ENCODE assay signal across 1 cellular context in the genomic region with DNA sequence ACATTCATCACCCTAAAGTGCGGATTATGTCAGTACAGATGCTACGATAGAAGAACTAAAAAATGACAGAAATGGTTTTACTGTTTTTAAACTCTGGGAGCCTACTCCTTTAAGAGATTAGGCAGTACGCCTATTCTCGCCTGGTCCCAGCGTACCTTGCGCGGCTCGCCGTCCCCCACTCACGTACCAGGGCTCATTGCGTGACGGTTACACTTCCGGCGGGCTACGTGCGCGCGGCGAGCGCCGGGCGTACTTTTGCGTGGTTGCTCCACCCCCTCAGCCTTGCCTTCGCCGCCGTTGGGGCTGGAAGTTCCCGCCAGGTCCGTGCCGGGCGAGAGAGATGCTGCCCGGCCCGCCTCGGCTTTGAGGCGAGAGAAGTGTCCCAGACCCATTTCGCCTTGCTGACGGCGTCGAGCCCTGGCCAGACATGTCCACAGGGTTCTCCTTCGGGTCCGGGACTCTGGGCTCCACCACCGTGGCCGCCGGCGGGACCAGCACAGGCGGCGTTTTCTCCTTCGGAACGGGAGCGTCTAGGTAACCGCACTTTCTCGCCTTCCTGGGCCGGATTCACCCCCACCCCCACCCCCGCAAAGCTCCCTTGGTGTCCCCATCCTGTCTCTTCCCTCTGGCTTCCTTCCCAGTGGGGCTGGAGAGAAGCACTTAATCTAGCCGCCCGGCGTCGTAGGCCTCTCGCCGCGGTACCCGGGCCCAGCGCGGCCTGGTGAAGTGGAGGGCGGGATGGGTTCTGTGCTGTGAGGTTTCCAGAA.
A peak's percentile ranks its signal among the peaks of the same experiment; 100 is the strongest.
TF ChIP-seq lines count a peak whose summit lies in the region.

A gene with protein sequence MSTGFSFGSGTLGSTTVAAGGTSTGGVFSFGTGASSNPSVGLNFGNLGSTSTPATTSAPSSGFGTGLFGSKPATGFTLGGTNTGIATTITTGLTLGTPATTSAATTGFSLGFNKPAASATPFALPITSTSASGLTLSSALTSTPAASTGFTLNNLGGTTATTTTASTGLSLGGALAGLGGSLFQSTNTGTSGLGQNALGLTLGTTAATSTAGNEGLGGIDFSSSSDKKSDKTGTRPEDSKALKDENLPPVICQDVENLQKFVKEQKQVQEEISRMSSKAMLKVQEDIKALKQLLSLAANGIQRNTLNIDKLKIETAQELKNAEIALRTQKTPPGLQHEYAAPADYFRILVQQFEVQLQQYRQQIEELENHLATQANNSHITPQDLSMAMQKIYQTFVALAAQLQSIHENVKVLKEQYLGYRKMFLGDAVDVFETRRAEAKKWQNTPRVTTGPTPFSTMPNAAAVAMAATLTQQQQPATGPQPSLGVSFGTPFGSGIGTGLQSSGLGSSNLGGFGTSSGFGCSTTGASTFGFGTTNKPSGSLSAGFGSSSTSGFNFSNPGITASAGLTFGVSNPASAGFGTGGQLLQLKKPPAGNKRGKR (plus strand): TSS at position 279 of the 767 bp plus-strand sequence. CDS start 149 bp downstream, at position 428.

TF ChIP-seq in GM23338, 12 proteins besides CTCF, POLR2A, EP300 and RAD21:
- TF ChIP-seq CREB1 (CRISPR knock-in tag; IDR thresholded peaks at IDR 0.05; ENCODE audit: low read depth) (peak; percentile 70), ZNF331 (CRISPR knock-in tag; IDR thresholded peaks at IDR 0.05; ENCODE audit: low read depth) (no peak), POLR2AphosphoS5 (IDR thresholded peaks at IDR 0.05; ENCODE audit: low read depth) (peak; percentile 91), NANOG (IDR thresholded peaks at IDR 0.05; ENCODE audit: borderline replicate concordance) (no peak)
- TF ChIP-seq, protein P1, sequence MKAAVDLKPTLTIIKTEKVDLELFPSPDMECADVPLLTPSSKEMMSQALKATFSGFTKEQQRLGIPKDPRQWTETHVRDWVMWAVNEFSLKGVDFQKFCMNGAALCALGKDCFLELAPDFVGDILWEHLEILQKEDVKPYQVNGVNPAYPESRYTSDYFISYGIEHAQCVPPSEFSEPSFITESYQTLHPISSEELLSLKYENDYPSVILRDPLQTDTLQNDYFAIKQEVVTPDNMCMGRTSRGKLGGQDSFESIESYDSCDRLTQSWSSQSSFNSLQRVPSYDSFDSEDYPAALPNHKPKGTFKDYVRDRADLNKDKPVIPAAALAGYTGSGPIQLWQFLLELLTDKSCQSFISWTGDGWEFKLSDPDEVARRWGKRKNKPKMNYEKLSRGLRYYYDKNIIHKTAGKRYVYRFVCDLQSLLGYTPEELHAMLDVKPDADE (IDR thresholded peaks at IDR 0.05) = peak; percentile 62; the same call in 1 of the 2 replicates
